17 cellular contexts compared by ENCODE assay signal in genomic region chr7:123634011-123634573, GRCh38. TPM values are rescaled to one million over a fixed set of nuclear protein-coding genes. Genes with fewer than 3 reads are reported as not detected.
"Had no signal": no experiment of that assay in that cellular context is flagged by ENCODE, and none has a peak within 500 bp of the region (broad histone marks: within the 10 kb centered on the region; RNA-seq: fewer than 3 reads in every experiment).

No MANE protein-coding gene starts in this region.

RNA-seq across cellular contexts. Expression of gene LMOD2, which starts 21.6 kb away (rescaled TPM):
- total RNA-seq: epithelial cell of proximal tubule, esophagus squamous epithelium, frontal cortex, kidney, liver, lung microvascular endothelial cell, mesenteric fat pad, natural killer cell, neural crest cell, progenitor cell of endocrine pancreas, renal cortical epithelial cell, spleen, temporal lobe had no signal
- polyA plus RNA-seq: immature natural killer cell, liver, pancreas had no signal

RNA-seq across cellular contexts. Expression of gene ASB15, which starts 32.5 kb away (rescaled TPM):
- total RNA-seq: epithelial cell of proximal tubule, esophagus squamous epithelium, frontal cortex, kidney, liver, lung microvascular endothelial cell, mesenteric fat pad, mucosa of descending colon, natural killer cell, neural crest cell, progenitor cell of endocrine pancreas, renal cortical epithelial cell, spleen, temporal lobe, ureter had no signal
- polyA plus RNA-seq: immature natural killer cell, liver, pancreas had no signal
